25 cellular contexts compared by ENCODE assay signal in the genomic region with DNA sequence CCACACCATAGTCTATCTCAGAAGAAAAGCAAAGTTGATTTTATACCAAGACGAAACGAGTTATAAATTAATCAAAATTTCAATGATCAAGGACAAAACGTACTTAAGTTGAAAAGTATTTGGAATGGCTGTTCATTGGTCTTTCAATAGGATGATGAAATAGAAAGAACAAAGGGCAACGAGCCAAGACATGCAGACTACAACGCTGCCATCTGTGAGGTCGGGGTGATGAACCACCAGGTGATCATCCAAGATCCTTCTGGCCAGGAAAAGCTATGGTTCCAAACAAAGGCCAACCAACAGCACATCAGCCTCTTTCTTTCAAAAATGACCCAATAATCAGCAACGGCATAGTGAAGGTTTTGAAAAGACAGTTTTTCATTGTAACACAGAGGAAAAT. TPM values are rescaled to one million over a fixed set of nuclear protein-coding genes. Genes with fewer than 3 reads are reported as not detected.
"Had no signal": no experiment of that assay in that cellular context is flagged by ENCODE, and none has a peak within 500 bp of the region (broad histone marks: within the 10 kb centered on the region; RNA-seq: fewer than 3 reads in every experiment).

No MANE protein-coding gene starts in this region.

- H3K27me3 ChIP-seq: gastroesophageal sphincter, heart right ventricle, tibial nerve, uterus had no signal

- H3K9me3 ChIP-seq: gastroesophageal sphincter, heart right ventricle, prostate gland, tibial nerve, uterus had no signal

- H3K4me3 ChIP-seq: gastroesophageal sphincter, heart right ventricle, lung, prostate gland, smooth muscle cell, tibial nerve, uterus had no signal

- DNase-seq: activated CD4-positive, alpha-beta T cell treated with anti-CD3 and anti-CD28 coated beads, Interleukin-2, amount 50 U/mL, for 1 hour; activated naive CD4-positive, alpha-beta T cell treated with anti-CD3 and anti-CD28 coated beads for 36 hours; activated naive CD8-positive, alpha-beta T cell treated with anti-CD3 and anti-CD28 coated beads, Interleukin-2, amount 50 U/mL, for 24 hours; activated T-cell treated with anti-CD3 and anti-CD28 coated beads for 4 hours; aorta; effector memory CD4-positive, alpha-beta T cell; heart right ventricle; midbrain; right cardiac atrium; stimulated activated CD4-positive, alpha-beta T cell treated with anti-CD3 and anti-CD28 coated beads, Interleukin-4, amount 100 ng/mL, for 4 hours; stimulated activated CD8-positive, alpha-beta memory T cell treated with anti-CD3 and anti-CD28 coated beads, Interleukin-4, amount 100 ng/mL, for 48 hours; stimulated activated naive CD4-positive, alpha-beta T cell treated with Interleukin-2 at 50 U/mL for 16 hours; substantia nigra; uterus had no signal

- H3K27ac ChIP-seq: gastroesophageal sphincter, heart right ventricle, prostate gland, tibial nerve, uterus had no signal

- H3K36me3 ChIP-seq: gastroesophageal sphincter, heart right ventricle, prostate gland, tibial nerve, uterus had no signal

RNA-seq across cellular contexts. Expression of a gene that starts 7.9 kb away (rescaled TPM):
- polyA plus RNA-seq: neural cell had no signal

RNA-seq across cellular contexts. Expression of a gene that starts 45.5 kb away (rescaled TPM):
- total RNA-seq: activated CD8-positive, alpha-beta memory T cell treated with anti-CD3 and anti-CD28 coated beads for 36 hours; activated naive CD4-positive, alpha-beta T cell treated with anti-CD3 and anti-CD28 coated beads for 36 hours; activated T-helper 17 cell treated with anti-CD3 and anti-CD28 coated beads, Interleukin-2, amount 50 U/mL, for 72 hours; aorta; cerebellum; gastroesophageal sphincter; lung; myocyte; osteoblast; prostate gland; smooth muscle cell; tibial nerve; uterus had no signal
- polyA plus RNA-seq: aorta, lung, neural cell, smooth muscle cell had no signal
